In genomic region chr1:212914110-212914509, GRCh38 we compare ENCODE assay signal across 1 cellular context. TPM values are rescaled to one million over a fixed set of nuclear protein-coding genes. Genes with fewer than 3 reads are reported as not detected.
"Had no signal": no experiment of that assay in that cellular context is flagged by ENCODE, and none has a peak within 500 bp of the region (broad histone marks: within the 10 kb centered on the region; RNA-seq: fewer than 3 reads in every experiment).

No MANE protein-coding gene starts in this region.

RNA-seq across cellular contexts. Expression of gene VASH2, which starts 36.2 kb away (rescaled TPM):
- total RNA-seq: natural killer cell had no signal
